22 cellular contexts compared by ENCODE assay signal in the genomic region with DNA sequence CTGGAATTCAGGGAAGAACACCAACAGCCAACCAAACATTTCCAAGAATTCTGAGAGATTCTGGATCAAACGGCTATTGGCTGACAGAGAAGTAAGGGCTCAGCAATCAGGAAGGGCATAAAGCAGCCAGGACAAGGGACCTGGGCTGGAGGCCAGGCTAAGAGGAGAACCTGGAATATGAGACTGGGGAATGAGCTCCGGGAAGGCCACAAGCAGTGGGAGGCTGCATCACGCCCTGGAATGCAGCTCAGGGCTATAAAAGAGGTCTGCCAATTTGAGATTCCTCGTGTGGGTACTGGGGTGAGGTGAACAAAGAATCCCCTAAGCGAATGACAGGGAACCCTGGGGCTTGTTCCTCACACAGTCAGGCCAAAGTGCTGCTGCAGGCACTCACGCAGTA.
DNase-seq lines count a peak whose midpoint lies in the region; ATAC-seq and TF ChIP-seq lines count a peak whose summit lies in the region.
"Had no signal": no experiment of that assay in that cellular context is flagged by ENCODE, and none has a peak within 500 bp of the region (broad histone marks: within the 10 kb centered on the region; RNA-seq: fewer than 3 reads in every experiment).

No MANE protein-coding gene starts in this region.

- H3K4me1 Mint-ChIP-seq in endodermal cell = no peaks in the 10 kb centered on the region
- no peaks in the 10 kb centered on the region for H3K4me1 Mint-ChIP-seq in activated T-cell treated with anti-CD3 and anti-CD28 coated beads, Interleukin-2, amount 50 U/mL, for 72 hours (ENCODE audit: low read depth)

- TF ChIP-seq CTCF in AG09309 (IDR thresholded peaks at IDR 0.05; ENCODE audit: control insufficient read depth, insufficient read depth, low read depth, low read length, missing control alignments) = no peak
- no peak for TF ChIP-seq CTCF in endodermal cell (conservative IDR thresholded peaks at IDR 0.05)

- DNase-seq in AG09309 (ENCODE audit: low read depth) (peak; percentile 8), endodermal cell (no peak), posterior vena cava (ENCODE audit: low spot score) (peak; percentile 46), RKO (ENCODE audit: low spot score) (no peak), mesenteric fat pad (ENCODE audit: low spot score) (no peak)
- DNase-seq in activated T-cell treated with anti-CD3 and anti-CD28 coated beads, Interleukin-2, amount 50 U/mL, for 72 hours = no peak
- DNase-seq: DMS53; EL; GF-D8; KBM-7; MM.1S; NCI-H1048; NCI-H146; NCI-H2029; NCI-H2227 treated with DMSO at 0.1 percent for 48 hours; NCI-H510A treated with DMSO at 0.1 percent for 48 hours; NCI-H748 treated with DMSO at 0.1 percent for 48 hours; NK-92 treated with Interleukin-12 subunit alpha and Interleukin-12 subunit beta, amount 100 ng/mL, for 24 hours had no signal

- no peak for TF ChIP-seq EP300 in Ishikawa (IDR thresholded peaks at IDR 0.05; ENCODE audit: borderline replicate concordance)

- H3K4me3 ChIP-seq in AG09309 (ENCODE audit: control insufficient read depth, low read depth, low read length) (no peak overlapping the region), endodermal cell (ENCODE audit: low read length) (no peak overlapping the region)

- H3K9me3 ChIP-seq in endodermal cell (ENCODE audit: control insufficient read depth, low read length) = no peaks in the 10 kb centered on the region

- no peak for ATAC-seq in activated T-cell treated with anti-CD3 and anti-CD28 coated beads, Interleukin-2, amount 50 U/mL, for 72 hours (replicated peaks in 1 of 2)
- no peak for ATAC-seq in HG03342 (IDR thresholded peaks at IDR 0.05; ENCODE audit: unreplicated experiment)

- no peak for TF ChIP-seq RAD21 in Ishikawa (IDR thresholded peaks at IDR 0.05; ENCODE audit: low read depth)

- H3K27ac Mint-ChIP-seq in endodermal cell = peak overlapping the region; percentile 3
- no peak overlapping the region for H3K27ac Mint-ChIP-seq in activated T-cell treated with anti-CD3 and anti-CD28 coated beads, Interleukin-2, amount 50 U/mL, for 72 hours

- H3K4me3 Mint-ChIP-seq in endodermal cell = no peak overlapping the region
- H3K4me3 Mint-ChIP-seq in activated T-cell treated with anti-CD3 and anti-CD28 coated beads, Interleukin-2, amount 50 U/mL, for 72 hours = no peak overlapping the region

- H3K4me1 ChIP-seq in endodermal cell (ENCODE audit: control insufficient read depth, insufficient read depth, low read length) = no peaks in the 10 kb centered on the region

- H3K36me3 ChIP-seq in endodermal cell (ENCODE audit: control insufficient read depth, insufficient read depth, low read length) = peaks cover 98% of the 10 kb centered on the region

- no peak overlapping the region for H3K9ac ChIP-seq in endodermal cell (ENCODE audit: extremely low read depth, low read length, poor library complexity, severe bottlenecking)

- WGBS in endodermal cell (ENCODE audit: insufficient coverage in 1 of 2, insufficient read length in 1 of 2), 2 experiments = 91 to 96% methylated on average over 4 to 6 of the region's 6 CpGs

- H3K27me3 ChIP-seq in endodermal cell (ENCODE audit: control insufficient read depth, insufficient read depth, low read length, poor library complexity, severe bottlenecking) = no peaks in the 10 kb centered on the region

- H3K27ac ChIP-seq in endodermal cell (ENCODE audit: low read depth, low read length) = no peak overlapping the region
- H3K27ac ChIP-seq: C4-2B, HL-60 had no signal

- no peaks in the 10 kb centered on the region for H3K27me3 Mint-ChIP-seq in endodermal cell (ENCODE audit: insufficient read depth)
- H3K27me3 Mint-ChIP-seq in activated T-cell treated with anti-CD3 and anti-CD28 coated beads, Interleukin-2, amount 50 U/mL, for 72 hours (ENCODE audit: low read depth) = no peaks in the 10 kb centered on the region

- no peaks in the 10 kb centered on the region for H3K9me3 Mint-ChIP-seq in endodermal cell
- no peaks in the 10 kb centered on the region for H3K9me3 Mint-ChIP-seq in activated T-cell treated with anti-CD3 and anti-CD28 coated beads, Interleukin-2, amount 50 U/mL, for 72 hours

- peaks cover 92% of the 10 kb centered on the region for H3K36me3 Mint-ChIP-seq in endodermal cell (ENCODE audit: low read depth)
- peaks cover 29 to 41% of the 10 kb centered on the region in 2 donors for H3K36me3 Mint-ChIP-seq in activated T-cell treated with anti-CD3 and anti-CD28 coated beads, Interleukin-2, amount 50 U/mL, for 72 hours (ENCODE audit: insufficient read depth in 2 of 2)

- intact Hi-C loops in posterior vena cava (cut with DNase I) = loop anchor here in 1 of 2 donors (10.0 kb wide), 1 partner anchor 96 kb away; no protein-coding TSS in a partner anchor

TF ChIP-seq in Ishikawa, 13 proteins besides CTCF, POLR2A, EP300 and RAD21:
- peak; percentile 75 for TF ChIP-seq TEAD4 (IDR thresholded peaks at IDR 0.05)
- no peak for TF ChIP-seq ZBTB7A (IDR thresholded peaks at IDR 0.05; ENCODE audit: low read depth)
- peak; percentile 14; the same call in 1 of the 2 replicates for TF ChIP-seq NFIC (IDR thresholded peaks at IDR 0.05)

Comparison
In these comparisons a context has a peak if more than half of its experiments do, and no peak if none do; other contexts are left out.
1. DNase-seq: peak in AG09309 (single experiment) and posterior vena cava (single experiment); none in endodermal cell (single experiment), activated T-cell treated with anti-CD3 and anti-CD28 coated beads, Interleukin-2, amount 50 U/mL, for 72 hours (0 of 2), RKO (single experiment) and mesenteric fat pad (single experiment).